ENCODE assay signal across 27 cellular contexts in the genomic region with DNA sequence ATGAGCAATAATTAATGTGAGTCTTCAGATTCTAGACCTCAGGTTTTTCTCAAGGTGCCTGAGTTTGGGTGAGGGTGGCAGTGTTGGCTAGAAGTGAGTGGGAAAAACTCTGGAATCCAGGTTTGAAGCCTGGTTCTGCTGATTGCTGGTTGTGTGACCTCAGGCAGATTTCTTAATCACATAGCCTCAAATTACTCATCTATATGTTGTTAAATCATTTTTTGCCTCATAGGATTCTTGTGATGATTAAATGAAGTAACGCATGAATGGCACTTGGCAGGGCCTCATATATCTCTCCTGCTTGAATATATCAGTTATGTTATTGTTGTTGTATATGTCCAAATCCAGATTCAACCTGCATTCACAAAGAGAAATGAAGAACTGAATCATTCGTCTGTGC.
"Had no signal": no experiment of that assay in that cellular context is flagged by ENCODE, and none has a peak within 500 bp of the region (broad histone marks: within the 10 kb centered on the region; RNA-seq: fewer than 3 reads in every experiment).

No MANE protein-coding gene starts in this region.

- H3K4me3 ChIP-seq: left ventricle myocardium inferior, lung, neural progenitor cell, psoas muscle, right atrium auricular region, right lobe of liver, smooth muscle cell, suprapubic skin, thoracic aorta, tibial artery, upper lobe of right lung had no signal

- H3K27ac Mint-ChIP-seq: immature natural killer cell; memory B cell; naive thymus-derived CD8-positive, alpha-beta T cell; nephron progenitor cell; neural progenitor cell; stimulated activated naive B cell treated with anti-CD40 and anti-IgM and Interleukin-4, amounts not matched to agents 10 μg/mL and 1 μg/mL and 100 μg/mL, for 72 hours had no signal

- DNase-seq: hypothalamus; immature natural killer cell; kidney; left ventricle myocardium inferior; naive thymus-derived CD8-positive, alpha-beta T cell; nephron progenitor cell; occipital lobe; psoas muscle; right lobe of liver; stimulated activated CD4-positive, alpha-beta T cell treated with anti-CD3 and anti-CD28 coated beads, Interleukin-1b, Interleukin-23, amount 100 ng/mL, for 48 hours; stimulated activated CD4-positive, alpha-beta T cell treated with anti-CD3 and anti-CD28 coated beads, Interleukin-2, amount 100 ng/mL, for 48 hours; stimulated activated CD4-positive, alpha-beta T cell treated with anti-CD3 and anti-CD28 coated beads, Interleukin-4, amount 100 ng/mL, for 4 hours; stimulated activated CD8-positive, alpha-beta memory T cell treated with anti-CD3 and anti-CD28 coated beads, Interleukin-4, amount 100 ng/mL, for 48 hours; stimulated activated naive B cell treated with anti-CD40 and anti-IgM and Interleukin-4, amounts not matched to agents 10 μg/mL and 1 μg/mL and 100 μg/mL, for 72 hours; stimulated activated naive CD8-positive, alpha-beta T cell treated with anti-CD3 and anti-CD28 coated beads, Interleukin-15, Interleukin-2, amounts not matched to agents 100 U/mL and 50 U/mL, for 24 hours; tibial artery; upper lobe of right lung had no signal

- H3K27me3 ChIP-seq: right atrium auricular region, right lobe of liver, tibial artery, upper lobe of right lung had no signal

- H3K36me3 Mint-ChIP-seq: immature natural killer cell; memory B cell; naive thymus-derived CD8-positive, alpha-beta T cell; stimulated activated naive B cell treated with anti-CD40 and anti-IgM and Interleukin-4, amounts not matched to agents 10 μg/mL and 1 μg/mL and 100 μg/mL, for 72 hours had no signal

- H3K36me3 ChIP-seq: left ventricle myocardium inferior, neural progenitor cell, neutrophil, right atrium auricular region, right lobe of liver, suprapubic skin, thoracic aorta, tibial artery, upper lobe of right lung had no signal

- H3K9me3 Mint-ChIP-seq: immature natural killer cell, nephron progenitor cell, neural progenitor cell had no signal

- H3K4me1 Mint-ChIP-seq: immature natural killer cell; memory B cell; naive thymus-derived CD8-positive, alpha-beta T cell; stimulated activated naive B cell treated with anti-CD40 and anti-IgM and Interleukin-4, amounts not matched to agents 10 μg/mL and 1 μg/mL and 100 μg/mL, for 72 hours had no signal

- FAIRE-seq: islet of Langerhans, kidney, urothelium cell line had no signal

- H3K4me3 Mint-ChIP-seq: immature natural killer cell; memory B cell; naive thymus-derived CD8-positive, alpha-beta T cell; nephron progenitor cell; neural progenitor cell; stimulated activated naive B cell treated with anti-CD40 and anti-IgM and Interleukin-4, amounts not matched to agents 10 μg/mL and 1 μg/mL and 100 μg/mL, for 72 hours had no signal

- ATAC-seq: naive thymus-derived CD8-positive, alpha-beta T cell; psoas muscle; right lobe of liver; stimulated activated naive B cell treated with anti-CD40 and anti-IgM and Interleukin-4, amounts not matched to agents 10 μg/mL and 1 μg/mL and 100 μg/mL, for 72 hours; stimulated activated naive CD8-positive, alpha-beta T cell treated with anti-CD3 and anti-CD28 coated beads, Interleukin-15, Interleukin-2, amounts not matched to agents 100 U/mL and 50 U/mL, for 24 hours; upper lobe of right lung had no signal
